ENCODE assay signal across 15 cellular contexts in genomic region chr19:30223866-30224688, GRCh38.
DNase-seq lines count a peak whose midpoint lies in the region; ATAC-seq and TF ChIP-seq lines count a peak whose summit lies in the region.
"Had no signal": no experiment of that assay in that cellular context is flagged by ENCODE, and none has a peak within 500 bp of the region (broad histone marks: within the 10 kb centered on the region; RNA-seq: fewer than 3 reads in every experiment).

No MANE protein-coding gene starts in this region.

- 0 out of 2 replicates have a peak overlapping the region, but pooled peaks have one; percentile 73 for H2AFZ ChIP-seq in SK-N-SH (ENCODE audit: low read depth)

- POLR2A ChIA-PET in SK-N-SH (lab: Yijun Ruan, JAX): no interaction called here

- TF ChIP-seq POLR2A in esophagus squamous epithelium (IDR thresholded peaks at IDR 0.05): no peak

- H3K4me1 ChIP-seq in SK-N-SH (ENCODE audit: control insufficient read depth in 1 of 2, insufficient read depth in 2 of 2, low read depth in 1 of 2, low read length in 1 of 2): peaks cover 3 to 7% of the 10 kb centered on the region in 2 experiments; a peak in 2 of 4 replicates
- H3K4me1 ChIP-seq in HUES6 (ENCODE audit: control insufficient read depth, insufficient read depth, low read length): peaks cover 15% of the 10 kb centered on the region
- H3K4me1 ChIP-seq in esophagus squamous epithelium: peaks cover 14 to 59% (median 16%) of the 10 kb centered on the region in 3 donors
- no peaks in the 10 kb centered on the region for H3K4me1 ChIP-seq in aorta (ENCODE audit: control insufficient read depth in 1 of 2, insufficient read depth in 2 of 2, low read length in 2 of 2)
- H3K4me1 ChIP-seq: foreskin keratinocyte had no signal

- DNase-seq in SK-N-SH: no peak
- DNase-seq in esophagus squamous epithelium (lab: John Stamatoyannopoulos, UW): no peak
- DNase-seq in retina: peak; percentile 42
- no peak for DNase-seq in HuH-7 (ENCODE audit: low spot score)
- DNase-seq in amniotic stem cell (lab: John Stamatoyannopoulos, UW): no peak
- no peak for DNase-seq in aorta
- DNase-seq: 8988T; activated CD4-positive, CD25-positive, alpha-beta regulatory T cell; effector CD4-positive, alpha-beta T cell; foreskin keratinocyte; left colon had no signal

- intact Hi-C loops in esophagus squamous epithelium (cut with DNase I) (loop anchor here (10.0 kb wide), 1 partner anchor 431 kb away; no protein-coding TSS in a partner anchor), aorta (cut with DNase I) (no loop called here)

- H3K4me3 ChIP-seq in SK-N-SH (ENCODE audit: low read depth in 2 of 2, low read length in 1 of 2): peak overlapping the region; percentile 56 to 57; a peak in 3 of 4 replicates
- H3K4me3 ChIP-seq in HUES6 (ENCODE audit: low read depth, low read length): peak overlapping the region; percentile 50; the same call in 1 of the 2 replicates
- peak overlapping the region in 3 of 4 donors; percentile 46 to 87 (median 64) for H3K4me3 ChIP-seq in esophagus squamous epithelium
- H3K4me3 ChIP-seq in aorta (ENCODE audit: low read length in 2 of 2): no peak overlapping the region

- H3F3A ChIP-seq in SK-N-SH (replicated peaks; ENCODE audit: insufficient read depth): no peaks in the 10 kb centered on the region

- H3K9me3 ChIP-seq in SK-N-SH (no peaks in the 10 kb centered on the region), HUES6 (ENCODE audit: control insufficient read depth, insufficient read depth, low read depth, low read length) (no peaks in the 10 kb centered on the region), esophagus squamous epithelium (no peaks in the 10 kb centered on the region), aorta (ENCODE audit: control insufficient read depth, low read length) (no peaks in the 10 kb centered on the region)

- CTCF ChIA-PET in SK-N-SH (lab: Yijun Ruan, JAX): interaction anchor here (0.8 to 1.4 kb wide), 5 partner anchors 68 to 1126 kb away, joined by 3 to 4 read pairs (median 3); no protein-coding TSS in a partner anchor

- no peak for ATAC-seq in SK-N-SH treated with all-trans-retinoic acid at 6 μM for 48 hours
- no peak for ATAC-seq in aorta (ENCODE audit: low FRiP score)
- ATAC-seq: foreskin keratinocyte, HCT116, left colon had no signal

- H3K27ac ChIP-seq in SK-N-SH (ENCODE audit: low read depth in 2 of 2, low read length in 1 of 2): peak overlapping the region in 1 of 2 experiments; percentile 94; a peak in 2 of 4 replicates
- no peak overlapping the region for H3K27ac ChIP-seq in HUES6 (ENCODE audit: low read depth, low read length)
- peak overlapping the region in 3 of 4 donors; percentile 71 to 86 (median 81) for H3K27ac ChIP-seq in esophagus squamous epithelium
- H3K27ac ChIP-seq in aorta (ENCODE audit: low read depth in 1 of 2, low read length in 2 of 2): no peak overlapping the region
- H3K27ac ChIP-seq: foreskin keratinocyte, SK-N-MC had no signal

- 45% methylated on average over 18 of the region's 18 CpGs for WGBS in SK-N-SH (ENCODE audit: low lambda C conversion rate)
- 19% methylated on average over 18 of the region's 18 CpGs for WGBS in esophagus squamous epithelium, 2 donors
- WGBS in aorta, 2 donors: 21 to 26% methylated on average over 18 of the region's 18 CpGs

- no peaks in the 10 kb centered on the region for H3K36me3 ChIP-seq in SK-N-SH (replicated peaks in 1 of 2; ENCODE audit: control insufficient read depth in 1 of 2, insufficient read depth in 2 of 2, low read length in 1 of 2)
- no peaks in the 10 kb centered on the region for H3K36me3 ChIP-seq in HUES6 (ENCODE audit: control insufficient read depth, insufficient read depth, low read length)
- no peaks in the 10 kb centered on the region for H3K36me3 ChIP-seq in esophagus squamous epithelium
- no peaks in the 10 kb centered on the region for H3K36me3 ChIP-seq in aorta (ENCODE audit: control insufficient read depth in 1 of 2, insufficient read depth in 2 of 2, low read length in 1 of 2)

- H3K27me3 ChIP-seq in SK-N-SH (ENCODE audit: insufficient read depth) (peaks cover 8% of the 10 kb centered on the region), HUES6 (ENCODE audit: control insufficient read depth, insufficient read depth, low read length) (peaks cover 92% of the 10 kb centered on the region), esophagus squamous epithelium (peaks cover 5 to 94% (median 9%) of the 10 kb centered on the region in 4 donors), aorta (ENCODE audit: control insufficient read depth in 1 of 2, insufficient read depth in 2 of 2, low read length in 1 of 2) (peaks cover 0 to 3% of the 10 kb centered on the region in 2 donors)

- no peak overlapping the region for H3K9ac ChIP-seq in SK-N-SH
- no peak overlapping the region for H3K9ac ChIP-seq in HUES6 (ENCODE audit: low read length)

- no peak for TF ChIP-seq EP300 in SK-N-SH (IDR thresholded peaks at IDR 0.05; ENCODE audit: borderline replicate concordance in 1 of 2, low read depth in 1 of 2, low read length in 1 of 2)

- no peak for TF ChIP-seq RAD21 in SK-N-SH (IDR thresholded peaks at IDR 0.05; ENCODE audit: low read length)

- H3K79me2 ChIP-seq in SK-N-SH (ENCODE audit: insufficient read depth): no peaks in the 10 kb centered on the region

- TF ChIP-seq CTCF in SK-N-SH (IDR thresholded peaks at IDR 0.05) (no peak), esophagus squamous epithelium (IDR thresholded peaks at IDR 0.05) (no peak)

- no peaks in the 10 kb centered on the region for H4K20me1 ChIP-seq in SK-N-SH (ENCODE audit: insufficient read depth)

- H3K9me2 ChIP-seq in SK-N-SH: no peaks in the 10 kb centered on the region

- H3K4me2 ChIP-seq in SK-N-SH: peak overlapping the region; percentile 92

TF ChIP-seq in SK-N-SH, 30 proteins besides CTCF, POLR2A, EP300 and RAD21:
- 0 out of 2 replicates have a peak, but pooled peaks have one; percentile 7 for TF ChIP-seq RCOR1 (IDR thresholded peaks at IDR 0.05; ENCODE audit: low read length)
- TF ChIP-seq TCF12 (IDR thresholded peaks at IDR 0.05): no peak
- no peak for TF ChIP-seq MXI1 (IDR thresholded peaks at IDR 0.05; ENCODE audit: low read depth, low read length)
- TF ChIP-seq MAX (IDR thresholded peaks at IDR 0.05; ENCODE audit: low read depth): no peak

TF ChIP-seq in SK-N-SH treated with all-trans-retinoic acid at 6 μM for 48 hours, 23 proteins besides CTCF, POLR2A, EP300 and RAD21:
- TF ChIP-seq SNAI2 (CRISPR knock-in tag; IDR thresholded peaks at IDR 0.05) (no peak), PPARA (CRISPR knock-in tag; IDR thresholded peaks at IDR 0.05; ENCODE audit: borderline replicate concordance) (no peak), RARB (CRISPR knock-in tag; IDR thresholded peaks at IDR 0.05) (no peak), ZFP30 (CRISPR knock-in tag; IDR thresholded peaks at IDR 0.05) (no peak), ZNF565 (CRISPR knock-in tag; conservative IDR thresholded peaks at IDR 0.05; ENCODE audit: low read depth) (no peak), CSRNP3 (CRISPR knock-in tag; IDR thresholded peaks at IDR 0.05) (no peak), ESRRG (CRISPR knock-in tag; IDR thresholded peaks at IDR 0.05) (no peak), BACH2 (CRISPR knock-in tag; IDR thresholded peaks at IDR 0.05; ENCODE audit: borderline replicate concordance) (no peak), CREB5 (CRISPR knock-in tag; IDR thresholded peaks at IDR 0.05; ENCODE audit: low read depth) (no peak), TCF4 (CRISPR knock-in tag; IDR thresholded peaks at IDR 0.05; ENCODE audit: borderline replicate concordance) (no peak)

Comparison
In these comparisons a context has a peak if more than half of its experiments do, and no peak if none do; other contexts are left out.
1. H3K27ac ChIP-seq: peak in esophagus squamous epithelium (3 of 4); none in HUES6 (single experiment) and aorta (0 of 2).
2. H3K4me3 ChIP-seq: peak in SK-N-SH (2 of 2), HUES6 (single experiment) and esophagus squamous epithelium (3 of 4); none in aorta (0 of 2).